In the genomic region with DNA sequence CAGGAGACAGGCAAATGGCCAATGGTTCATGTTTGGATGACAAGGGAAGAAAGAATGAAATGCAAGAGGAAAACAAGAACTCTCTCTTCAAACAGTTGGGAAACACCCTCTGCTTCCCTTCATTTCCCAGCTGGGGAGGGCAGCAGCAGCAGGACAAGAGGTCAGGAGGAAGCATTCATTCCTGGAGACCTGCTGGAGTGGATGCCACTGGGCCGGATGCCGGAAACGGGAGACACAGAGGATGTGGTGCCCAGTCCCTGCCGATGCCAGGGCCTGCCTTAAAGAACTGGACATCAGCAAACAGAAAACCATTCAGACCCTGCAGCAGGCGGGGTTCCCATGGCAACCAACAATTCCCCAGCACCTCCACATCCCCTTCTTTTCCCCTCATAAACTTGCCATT, we compare ENCODE assay signal across 14 cellular contexts.
DNase-seq lines count a peak whose midpoint lies in the region; ATAC-seq lines count a peak whose summit lies in the region.
"Had no signal": no experiment of that assay in that cellular context is flagged by ENCODE, and none has a peak within 500 bp of the region (broad histone marks: within the 10 kb centered on the region; RNA-seq: fewer than 3 reads in every experiment).

No MANE protein-coding gene starts in this region.

- no peak overlapping the region for H3K4me3 Mint-ChIP-seq in activated CD8-positive, alpha-beta T cell treated with anti-CD3 and anti-CD28 coated beads, Interleukin-2, amount 10 ng/mL, durations not matched to agents 7 days and 5 days
- H3K4me3 Mint-ChIP-seq: activated T-cell treated with anti-CD3 and anti-CD28 coated beads, Interleukin-2, amount 50 U/mL, for 72 hours had no signal

- H3K27ac Mint-ChIP-seq in activated CD8-positive, alpha-beta T cell treated with anti-CD3 and anti-CD28 coated beads, Interleukin-2, amount 10 ng/mL, durations not matched to agents 7 days and 5 days = no peak overlapping the region
- H3K27ac Mint-ChIP-seq: activated T-cell treated with anti-CD3 and anti-CD28 coated beads, Interleukin-2, amount 50 U/mL, for 72 hours had no signal

- peak; percentile 68 for DNase-seq in AG20443 (ENCODE audit: low spot score)
- DNase-seq in cerebellum (ENCODE audit: low spot score) = peak; percentile 29
- DNase-seq in hippocampal formation (lab: John Stamatoyannopoulos, UW) = peak; percentile 32 to 50
- no peak for DNase-seq in sciatic nerve (ENCODE audit: low spot score)
- DNase-seq in activated CD8-positive, alpha-beta T cell treated with anti-CD3 and anti-CD28 coated beads, Interleukin-2, amount 10 ng/mL, durations not matched to agents 7 days and 5 days = no peak
- no peak for DNase-seq in stimulated activated CD4-positive, alpha-beta T cell treated with anti-CD3 and anti-CD28 coated beads, Interleukin-2, amount 100 ng/mL, for 48 hours
- no peak for DNase-seq in NCI-H1048 (lab: John Stamatoyannopoulos, UW)
- DNase-seq: activated T-cell treated with anti-CD3 and anti-CD28 coated beads, Interleukin-2, amount 50 U/mL, for 72 hours; DMS153; NCI-H2107; SW 1271 had no signal

- H3K4me1 Mint-ChIP-seq in activated CD8-positive, alpha-beta T cell treated with anti-CD3 and anti-CD28 coated beads, Interleukin-2, amount 10 ng/mL, durations not matched to agents 7 days and 5 days (ENCODE audit: low read depth) = no peaks in the 10 kb centered on the region

- ATAC-seq in sciatic nerve (peak; percentile 91), GM19463 (IDR thresholded peaks at IDR 0.05; ENCODE audit: unreplicated experiment) (no peak)
- ATAC-seq in activated CD8-positive, alpha-beta T cell treated with anti-CD3 and anti-CD28 coated beads, Interleukin-2, amount 10 ng/mL, durations not matched to agents 7 days and 5 days = no peak
- ATAC-seq: activated CD4-positive, CD25-positive, alpha-beta regulatory T cell treated with anti-CD3 and anti-CD28 coated beads, Interleukin-2, amount 50 U/mL, for 24 hours; activated T-cell treated with anti-CD3 and anti-CD28 coated beads, Interleukin-2, amount 50 U/mL, for 72 hours; GM12878 had no signal

- peaks cover 4% of the 10 kb centered on the region for H3K9me3 Mint-ChIP-seq in activated CD8-positive, alpha-beta T cell treated with anti-CD3 and anti-CD28 coated beads, Interleukin-2, amount 10 ng/mL, durations not matched to agents 7 days and 5 days (ENCODE audit: insufficient read depth)

- CTCF ChIA-PET in activated CD8-positive, alpha-beta T cell treated with anti-CD3 and anti-CD28 coated beads, Interleukin-2, amount 10 ng/mL, durations not matched to agents 7 days and 5 days (lab: Charles Lee) = no interaction called here

- intact Hi-C loops in sciatic nerve (cut with DNase I) = no loop called here

- no peaks in the 10 kb centered on the region for H3K36me3 Mint-ChIP-seq in activated CD8-positive, alpha-beta T cell treated with anti-CD3 and anti-CD28 coated beads, Interleukin-2, amount 10 ng/mL, durations not matched to agents 7 days and 5 days (ENCODE audit: low read depth)

- peaks cover 3% of the 10 kb centered on the region for H3K27me3 Mint-ChIP-seq in activated CD8-positive, alpha-beta T cell treated with anti-CD3 and anti-CD28 coated beads, Interleukin-2, amount 10 ng/mL, durations not matched to agents 7 days and 5 days (ENCODE audit: low read depth)

- POLR2A ChIA-PET in activated CD8-positive, alpha-beta T cell treated with anti-CD3 and anti-CD28 coated beads, Interleukin-2, amount 10 ng/mL, durations not matched to agents 7 days and 5 days (lab: Charles Lee) = no interaction called here

Comparison
In these comparisons a context has a peak if more than half of its experiments do, and no peak if none do; other contexts are left out.
1. DNase-seq: peak in AG20443 (single experiment), cerebellum (single experiment) and hippocampal formation (2 of 2); none in sciatic nerve (single experiment), activated CD8-positive, alpha-beta T cell treated with anti-CD3 and anti-CD28 coated beads, Interleukin-2, amount 10 ng/mL, durations not matched to agents 7 days and 5 days (single experiment), stimulated activated CD4-positive, alpha-beta T cell treated with anti-CD3 and anti-CD28 coated beads, Interleukin-2, amount 100 ng/mL, for 48 hours (0 of 2) and NCI-H1048 (single experiment).